11 cellular contexts compared by ENCODE assay signal in the genomic region with DNA sequence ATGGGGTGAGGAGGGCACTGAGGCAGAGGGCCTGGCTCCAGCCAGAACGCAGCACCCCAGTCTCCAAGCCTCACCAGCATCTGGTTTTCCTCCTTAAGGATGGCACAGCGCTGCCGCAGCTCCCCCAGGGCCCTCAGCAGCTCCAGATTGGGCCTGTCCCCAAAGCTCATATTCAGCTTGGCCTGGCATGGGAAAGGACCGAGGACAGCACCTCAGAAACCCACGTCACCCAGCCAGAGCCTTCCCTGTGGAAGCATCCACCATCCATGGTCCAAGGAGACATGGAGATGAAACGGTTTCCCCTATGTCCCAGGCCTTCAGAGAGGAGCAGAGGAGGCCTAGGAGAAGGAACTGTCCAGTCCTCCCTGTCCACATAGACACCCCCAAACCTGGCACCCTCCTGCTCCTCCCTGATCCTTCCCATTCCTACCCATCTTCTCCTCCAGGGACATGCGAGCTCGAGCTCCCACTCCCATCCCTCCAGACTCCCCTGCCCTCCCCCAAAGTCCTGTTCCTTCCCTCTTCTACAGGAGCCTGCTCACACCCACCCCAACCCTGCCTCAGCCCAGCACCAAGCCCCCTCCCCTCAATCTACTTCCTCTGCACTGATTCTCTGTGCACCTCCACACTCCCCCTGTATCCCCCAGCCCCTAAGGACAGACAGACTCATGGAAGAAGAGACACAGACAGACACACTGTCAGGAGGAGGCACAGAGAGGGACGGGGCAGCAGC. TPM values are rescaled to one million over a fixed set of nuclear protein-coding genes. Genes with fewer than 3 reads are reported as not detected.
DNase-seq lines count a peak whose midpoint lies in the region; ATAC-seq and TF ChIP-seq lines count a peak whose summit lies in the region.
"Had no signal": no experiment of that assay in that cellular context is flagged by ENCODE, and none has a peak within 500 bp of the region (broad histone marks: within the 10 kb centered on the region; RNA-seq: fewer than 3 reads in every experiment).

No MANE protein-coding gene starts in this region.

- no peak for ATAC-seq in left colon

- no peaks in the 10 kb centered on the region for H3K27me3 ChIP-seq in HL-60 (ENCODE audit: insufficient read depth, poor library complexity, severe bottlenecking)

- TF ChIP-seq CTCF in HL-60 (IDR thresholded peaks at IDR 0.05; ENCODE audit: insufficient read depth, low read length) = no peak
- TF ChIP-seq CTCF in nephron progenitor cell (IDR thresholded peaks at IDR 0.05) = no peak
- no peak for TF ChIP-seq CTCF in progenitor cell of endocrine pancreas (IDR thresholded peaks at IDR 0.05; ENCODE audit: unreplicated experiment)

- peaks cover 35% of the 10 kb centered on the region for H3K36me3 Mint-ChIP-seq in activated naive CD8-positive, alpha-beta T cell treated with anti-CD3 and anti-CD28 coated beads for 36 hours
- H3K36me3 Mint-ChIP-seq in nephron progenitor cell (ENCODE audit: low read depth) (peaks cover 7% of the 10 kb centered on the region), progenitor cell of endocrine pancreas (ENCODE audit: insufficient read depth) (peaks cover 3% of the 10 kb centered on the region)

- H3K27ac ChIP-seq in HL-60 (replicated peaks) = peak overlapping the region; percentile 100

- peak overlapping the region; percentile 8; the same call in 1 of the 2 replicates for H3K4me3 ChIP-seq in HL-60 (replicated peaks; ENCODE audit: insufficient read depth, low read length)

- intact Hi-C loops in left colon (cut with DNase I, micrococcal nuclease) = no loop called here

- peaks cover 41% of the 10 kb centered on the region for H3K27me3 Mint-ChIP-seq in activated naive CD8-positive, alpha-beta T cell treated with anti-CD3 and anti-CD28 coated beads for 36 hours
- H3K27me3 Mint-ChIP-seq in nephron progenitor cell (ENCODE audit: low read depth, poor library complexity) (peaks cover 11% of the 10 kb centered on the region), progenitor cell of endocrine pancreas (peaks cover 20% of the 10 kb centered on the region)

- peaks cover 6% of the 10 kb centered on the region for H3K9me3 Mint-ChIP-seq in activated naive CD8-positive, alpha-beta T cell treated with anti-CD3 and anti-CD28 coated beads for 36 hours
- H3K9me3 Mint-ChIP-seq in nephron progenitor cell = no peaks in the 10 kb centered on the region
- no peaks in the 10 kb centered on the region for H3K9me3 Mint-ChIP-seq in progenitor cell of endocrine pancreas (ENCODE audit: low read depth)

- peak overlapping the region; percentile 100 for H3K4me3 Mint-ChIP-seq in activated naive CD8-positive, alpha-beta T cell treated with anti-CD3 and anti-CD28 coated beads for 36 hours
- peak overlapping the region; percentile 63 for H3K4me3 Mint-ChIP-seq in nephron progenitor cell
- H3K4me3 Mint-ChIP-seq in progenitor cell of endocrine pancreas (ENCODE audit: low read depth) = no peak overlapping the region

- H3K4me1 Mint-ChIP-seq in activated naive CD8-positive, alpha-beta T cell treated with anti-CD3 and anti-CD28 coated beads for 36 hours = peaks cover 52% of the 10 kb centered on the region
- H3K4me1 Mint-ChIP-seq in nephron progenitor cell (peaks cover 87% of the 10 kb centered on the region), progenitor cell of endocrine pancreas (ENCODE audit: low read depth) (peaks cover 10% of the 10 kb centered on the region)

- peak overlapping the region; percentile 100 for H3K27ac Mint-ChIP-seq in activated naive CD8-positive, alpha-beta T cell treated with anti-CD3 and anti-CD28 coated beads for 36 hours
- H3K27ac Mint-ChIP-seq in nephron progenitor cell (no peak overlapping the region), progenitor cell of endocrine pancreas (no peak overlapping the region)

- DNase-seq in NCI-H82 (lab: John Stamatoyannopoulos, UW) (peak; percentile 55), NCI-H82 treated with DMSO at 0.1 percent for 48 hours (lab: John Stamatoyannopoulos, UW; ENCODE audit: unreplicated experiment) (no peak), HL-60 (ENCODE audit: low read depth in 1 of 2, low spot score in 1 of 2) (no peak), nephron progenitor cell (no peak), left colon (no peak), progenitor cell of endocrine pancreas (ENCODE audit: low spot score, unreplicated experiment) (no peak), AML-193 (lab: John Stamatoyannopoulos, UW) (no peak)
- DNase-seq in activated naive CD8-positive, alpha-beta T cell treated with anti-CD3 and anti-CD28 coated beads for 36 hours = no peak
- DNase-seq: central memory CD4-positive, alpha-beta T cell; NK-92 treated with Interleukin-12 subunit alpha and Interleukin-12 subunit beta, amount 100 ng/mL, for 24 hours had no signal

RNA-seq across cellular contexts. Expression of a gene that starts 1.8 kb away (rescaled TPM):
- total RNA-seq in activated naive CD8-positive, alpha-beta T cell treated with anti-CD3 and anti-CD28 coated beads for 36 hours = 10 to 100 TPM; 13.7 to 15.4 TPM
- total RNA-seq in left colon = 1 to 10 TPM; 6.1 to 7.9 TPM
- 101 and 105 TPM in 2 replicates for total RNA-seq in progenitor cell of endocrine pancreas
- total RNA-seq: A172 had no signal

RNA-seq across cellular contexts. Expression of a gene that starts 25.2 kb away (rescaled TPM):
- 100 to 1,000 TPM; 136 to 139 TPM for total RNA-seq in activated naive CD8-positive, alpha-beta T cell treated with anti-CD3 and anti-CD28 coated beads for 36 hours
- total RNA-seq in left colon (10 to 100 TPM; 58.1 to 63.0 TPM), progenitor cell of endocrine pancreas (89.6 and 95.7 TPM in 2 replicates)

RNA-seq across cellular contexts. Expression of a gene that starts 46.0 kb away (rescaled TPM):
- not detected for total RNA-seq in activated naive CD8-positive, alpha-beta T cell treated with anti-CD3 and anti-CD28 coated beads for 36 hours
- under 1 TPM in 1 of 2 donors, not detected in 1; 0.45 TPM for total RNA-seq in left colon
- total RNA-seq in progenitor cell of endocrine pancreas = not detected in 2 replicates
- total RNA-seq: A172 had no signal
